Comparison of ENCODE assay signal across 8 cellular contexts in genomic region chr11:47715082-47715669, GRCh38. TPM values are rescaled to one million over a fixed set of nuclear protein-coding genes. Genes with fewer than 3 reads are reported as not detected.
DNase-seq lines count a peak whose midpoint lies in the region; ATAC-seq and TF ChIP-seq lines count a peak whose summit lies in the region.

A gene with protein sequence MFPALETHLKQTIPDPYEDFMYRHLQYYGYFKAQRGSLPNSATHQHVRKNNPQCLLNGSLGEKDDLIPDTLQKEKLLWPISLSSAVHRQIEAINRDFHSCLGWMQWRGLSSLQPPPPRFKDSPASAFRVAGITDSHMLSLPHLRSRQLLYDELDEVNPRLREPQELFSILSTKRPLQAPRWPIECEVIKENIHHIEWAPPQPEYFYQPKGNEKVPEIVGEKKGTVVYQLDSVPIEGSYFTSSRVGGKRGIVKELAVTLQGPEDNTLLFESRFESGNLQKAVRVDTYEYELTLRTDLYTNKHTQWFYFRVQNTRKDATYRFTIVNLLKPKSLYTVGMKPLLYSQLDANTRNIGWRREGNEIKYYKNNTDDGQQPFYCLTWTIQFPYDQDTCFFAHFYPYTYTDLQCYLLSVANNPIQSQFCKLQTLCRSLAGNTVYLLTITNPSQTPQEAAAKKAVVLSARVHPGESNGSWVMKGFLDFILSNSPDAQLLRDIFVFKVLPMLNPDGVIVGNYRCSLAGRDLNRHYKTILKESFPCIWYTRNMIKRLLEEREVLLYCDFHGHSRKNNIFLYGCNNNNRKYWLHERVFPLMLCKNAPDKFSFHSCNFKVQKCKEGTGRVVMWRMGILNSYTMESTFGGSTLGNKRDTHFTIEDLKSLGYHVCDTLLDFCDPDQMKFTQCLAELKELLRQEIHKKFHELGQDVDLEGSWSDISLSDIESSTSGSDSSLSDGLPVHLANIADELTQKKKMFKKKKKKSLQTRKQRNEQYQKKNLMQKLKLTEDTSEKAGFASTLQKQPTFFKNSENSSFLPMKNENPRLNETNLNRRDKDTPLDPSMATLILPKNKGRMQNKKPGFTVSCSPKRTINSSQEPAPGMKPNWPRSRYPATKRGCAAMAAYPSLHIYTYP (minus strand): TSS chr11:47715369. CDS start chr11:47714650, 719 bp downstream.

- no peaks in the 10 kb centered on the region for H3K27me3 Mint-ChIP-seq in naive B cell

- H3K36me3 Mint-ChIP-seq in naive B cell = no peaks in the 10 kb centered on the region
- H3K36me3 Mint-ChIP-seq in stimulated activated effector memory CD8-positive, alpha-beta T cell treated with anti-CD3 and anti-CD28 coated beads, Interleukin-12 subunit alpha, Interleukin-12 subunit beta, amount 100 ng/mL, for 72 hours = peaks cover 52% of the 10 kb centered on the region

- no peaks in the 10 kb centered on the region for H3K9me3 Mint-ChIP-seq in naive B cell
- no peaks in the 10 kb centered on the region for H3K9me3 Mint-ChIP-seq in stimulated activated effector memory CD8-positive, alpha-beta T cell treated with anti-CD3 and anti-CD28 coated beads, Interleukin-12 subunit alpha, Interleukin-12 subunit beta, amount 100 ng/mL, for 72 hours

- CTCF ChIA-PET in OCI-LY7 (lab: Charles Lee; ENCODE audit: unreplicated experiment) = interaction anchor here (1.0 kb wide), 1 partner anchor 10 kb away, joined by 4 read pairs; no protein-coding TSS in a partner anchor

- intact Hi-C loops in OCI-LY7 (cut with micrococcal nuclease; ENCODE audit: unreplicated experiment) = loop anchor here (2.0 to 10.0 kb wide), 2 partner anchors 72 to 140 kb away; partner anchors contain the start of genes KBTBD4, MTCH2 and NDUFS3

- peak within 1 kb of the TSS; percentile 43 for H3K27ac ChIP-seq in OCI-LY7 (ENCODE audit: low read depth, low read length, poor library complexity, severe bottlenecking)

- DNase-seq in COLO668 (lab: John Stamatoyannopoulos, UW; ENCODE audit: unreplicated experiment) = peak; percentile 92
- peak; percentile 71 for DNase-seq in HK-2 (ENCODE audit: unreplicated experiment)
- peak; percentile 85 for DNase-seq in OCI-LY7 (ENCODE audit: low spot score)
- DNase-seq in activated T-cell treated with anti-CD3 and anti-CD28 coated beads, Interleukin-2, amount 50 U/mL, for 48 hours = peak; percentile 89 to 91
- DNase-seq in fibroblast of gingiva (ENCODE audit: low read depth) = peak; percentile 58
- DNase-seq in naive B cell = peak; percentile 82
- peak; percentile 69 to 91 for DNase-seq in stimulated activated effector memory CD8-positive, alpha-beta T cell treated with anti-CD3 and anti-CD28 coated beads, Interleukin-12 subunit alpha, Interleukin-12 subunit beta, amount 100 ng/mL, for 72 hours (ENCODE audit: low spot score in 2 of 2)

- no TSS peak for BruUV-seq in OCI-LY7 (replicated peaks; lab: Mats Ljungman, UMichigan)

- peaks cover 16% of the 10 kb centered on the region for H3K4me1 ChIP-seq in OCI-LY7 (ENCODE audit: insufficient read depth, low read length, poor library complexity, severe bottlenecking)

- H2AFZ ChIP-seq in OCI-LY7 (ENCODE audit: low read length) = peak within 1 kb of the TSS; percentile 62; the same call in 1 of the 2 replicates

- H3K9me3 ChIP-seq in OCI-LY7 (ENCODE audit: low read length) = no peaks in the 10 kb centered on the region

- peak within 1 kb of the TSS; percentile 69 for H3K4me3 ChIP-seq in OCI-LY7 (ENCODE audit: low read depth, low read length, poor library complexity, severe bottlenecking)

- H3K27ac Mint-ChIP-seq in naive B cell = peak within 1 kb of the TSS; percentile 96 to 99 (median 98)
- H3K27ac Mint-ChIP-seq in stimulated activated effector memory CD8-positive, alpha-beta T cell treated with anti-CD3 and anti-CD28 coated beads, Interleukin-12 subunit alpha, Interleukin-12 subunit beta, amount 100 ng/mL, for 72 hours = peak within 1 kb of the TSS; percentile 98

- H3K9me2 ChIP-seq in OCI-LY7 (ENCODE audit: insufficient read depth, low read length) = no peaks in the 10 kb centered on the region

- no peaks in the 10 kb centered on the region for H3K79me2 ChIP-seq in OCI-LY7 (ENCODE audit: insufficient read depth, low read depth, low read length)

- no peaks in the 10 kb centered on the region for H4K20me1 ChIP-seq in OCI-LY7 (ENCODE audit: insufficient read depth, low read length)

- H3K36me3 ChIP-seq in OCI-LY7 (ENCODE audit: insufficient read depth, low read length) = peaks cover 49% of the 10 kb centered on the region

- peaks cover 4 to 24% (median 21%) of the 10 kb centered on the region in 3 donors for H3K4me1 Mint-ChIP-seq in naive B cell
- peaks cover 11% of the 10 kb centered on the region for H3K4me1 Mint-ChIP-seq in stimulated activated effector memory CD8-positive, alpha-beta T cell treated with anti-CD3 and anti-CD28 coated beads, Interleukin-12 subunit alpha, Interleukin-12 subunit beta, amount 100 ng/mL, for 72 hours

- peak within 1 kb of the TSS; percentile 92 to 99 (median 98) for H3K4me3 Mint-ChIP-seq in naive B cell
- H3K4me3 Mint-ChIP-seq in stimulated activated effector memory CD8-positive, alpha-beta T cell treated with anti-CD3 and anti-CD28 coated beads, Interleukin-12 subunit alpha, Interleukin-12 subunit beta, amount 100 ng/mL, for 72 hours = peak within 1 kb of the TSS; percentile 93

- H3K4me2 ChIP-seq in OCI-LY7 (ENCODE audit: low read length) = peak within 1 kb of the TSS; percentile 94

- POLR2A ChIA-PET in OCI-LY7 (lab: Charles Lee) = interaction anchor here (0.6 to 2.3 kb wide), 21 partner anchors 8 to 849 kb away, joined by 3 to 14 read pairs (median 3); no protein-coding TSS in a partner anchor

- ATAC-seq in GM19463 (IDR thresholded peaks at IDR 0.05; ENCODE audit: unreplicated experiment) = peak; percentile 99
- peak; percentile 97 to 98 for ATAC-seq in naive B cell (ENCODE audit: low read depth in 2 of 2)
- peak; percentile 99 for ATAC-seq in stimulated activated effector memory CD8-positive, alpha-beta T cell treated with anti-CD3 and anti-CD28 coated beads, Interleukin-12 subunit alpha, Interleukin-12 subunit beta, amount 100 ng/mL, for 72 hours

- TF ChIP-seq CTCF in OCI-LY7 (conservative IDR thresholded peaks at IDR 0.05; ENCODE audit: low read length) = no peak

RNA-seq across cellular contexts. Expression of the gene that starts here (rescaled TPM):
- total RNA-seq in OCI-LY7 (2014; rRNA removed; shearing (Covaris generic)) = 2.0 and 5.9 TPM in 2 replicates
- total RNA-seq in OCI-LY7 (2022) = 5.5 and 8.4 TPM in 2 replicates
- 10 to 100 TPM in 1 of 6 donors, 1 to 10 TPM in 5; 3.1 to 14.6 (median 5.7) TPM for polyA plus RNA-seq in naive B cell (ENCODE audit: low read depth in 6 of 6)

Comparison
In these comparisons a context has a peak if more than half of its experiments do, and no peak if none do; other contexts are left out.
1. Peak in every context shown above with its lines: DNase-seq, ATAC-seq, H3K4me3 ChIP-seq and H3K27ac ChIP-seq.